In genomic region chr7:155512246-155512887, GRCh38 we compare ENCODE assay signal across 2 cellular contexts.
A peak's percentile ranks its signal among the peaks of the same experiment; 100 is the strongest.
TF ChIP-seq lines count a peak whose summit lies in the region.

No MANE protein-coding gene starts in this region.

TF ChIP-seq in HEK293T, 16 proteins besides CTCF, POLR2A, EP300 and RAD21:
- no peak for TF ChIP-seq FOXA1 (IDR thresholded peaks at IDR 0.05)
- TF ChIP-seq ARNT (IDR thresholded peaks at IDR 0.05), result no peak
- no peak for TF ChIP-seq TARDBP (IDR thresholded peaks at IDR 0.05)
- peak; percentile 75 for TF ChIP-seq PKNOX1 (IDR thresholded peaks at IDR 0.05)
- no peak for TF ChIP-seq ELF4 (IDR thresholded peaks at IDR 0.05)
- TF ChIP-seq FOXK2 (IDR thresholded peaks at IDR 0.05), result no peak
- TF ChIP-seq LEF1 (IDR thresholded peaks at IDR 0.05; ENCODE audit: borderline replicate concordance), result no peak
- no peak for TF ChIP-seq SP1 (IDR thresholded peaks at IDR 0.05)
- no peak for TF ChIP-seq FOXM1 (IDR thresholded peaks at IDR 0.05; ENCODE audit: borderline replicate concordance)
- no peak for TF ChIP-seq NFRKB (IDR thresholded peaks at IDR 0.05)
- TF ChIP-seq SUZ12 (IDR thresholded peaks at IDR 0.05), result no peak
- peak; percentile 29; the same call in 1 of the 2 replicates for TF ChIP-seq CTBP1 (IDR thresholded peaks at IDR 0.05; ENCODE audit: borderline replicate concordance)
- TF ChIP-seq ZNF384 (IDR thresholded peaks at IDR 0.05), result no peak
- TF ChIP-seq HDGF (IDR thresholded peaks at IDR 0.05; ENCODE audit: borderline replicate concordance), result no peak
- no peak for TF ChIP-seq L3MBTL2 (conservative IDR thresholded peaks at IDR 0.05)
- TF ChIP-seq BHLHE40 (IDR thresholded peaks at IDR 0.05; ENCODE audit: borderline replicate concordance), result no peak

TF ChIP-seq in H1, 55 proteins besides CTCF, POLR2A, EP300 and RAD21:
- TF ChIP-seq SUZ12 (IDR thresholded peaks at IDR 0.05; ENCODE audit: low read length) (0 out of 2 replicates have a peak, but pooled peaks have one; percentile 17), ZNF274 (IDR thresholded peaks at IDR 0.05; ENCODE audit: borderline replicate concordance, extremely low read depth, low read length) (no peak), EZH2 (IDR thresholded peaks at IDR 0.05; ENCODE audit: low read depth, low read length, severe bottlenecking) (peak; percentile 41), CBX5 (IDR thresholded peaks at IDR 0.05; ENCODE audit: low read depth, low read length) (no peak)
